ENCODE assay signal across 8 cellular contexts in genomic region chr12:6873094-6874006, GRCh38. TPM values are rescaled to one million over a fixed set of nuclear protein-coding genes. Genes with fewer than 3 reads are reported as not detected.
DNase-seq lines count a peak whose midpoint lies in the region; ATAC-seq and TF ChIP-seq lines count a peak whose summit lies in the region.

A gene with protein sequence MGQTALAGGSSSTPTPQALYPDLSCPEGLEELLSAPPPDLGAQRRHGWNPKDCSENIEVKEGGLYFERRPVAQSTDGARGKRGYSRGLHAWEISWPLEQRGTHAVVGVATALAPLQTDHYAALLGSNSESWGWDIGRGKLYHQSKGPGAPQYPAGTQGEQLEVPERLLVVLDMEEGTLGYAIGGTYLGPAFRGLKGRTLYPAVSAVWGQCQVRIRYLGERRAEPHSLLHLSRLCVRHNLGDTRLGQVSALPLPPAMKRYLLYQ (minus strand): TSS chr12:6873303. CDS start chr12:6872901, 402 bp downstream.

- TF ChIP-seq CTCF in mucosa of descending colon (IDR thresholded peaks at IDR 0.05): no peak

- H3K4me3 ChIP-seq in Jurkat, Clone E6-1 (ENCODE audit: low read length): peak within 1 kb of the TSS; percentile 85
- peak within 1 kb of the TSS; percentile 70 for H3K4me3 ChIP-seq in mucosa of descending colon

- H3K36me3 ChIP-seq in mucosa of descending colon (ENCODE audit: low read depth): no peaks in the 10 kb centered on the region

- intact Hi-C loops in mucosa of descending colon (cut with DNase I, micrococcal nuclease): no loop called here

- ATAC-seq in GM21619 (IDR thresholded peaks at IDR 0.05; ENCODE audit: unreplicated experiment): peak; percentile 66
- peak; percentile 89 for ATAC-seq in mucosa of descending colon

- H3K4me1 ChIP-seq in mucosa of descending colon (ENCODE audit: low read depth): peaks cover 29% of the 10 kb centered on the region

- DNase-seq in DMS114 treated with DMSO at 0.1 percent for 48 hours (lab: John Stamatoyannopoulos, UW; ENCODE audit: unreplicated experiment): peak; percentile 92
- peak; percentile 95 for DNase-seq in Jurkat, Clone E6-1 (ENCODE audit: low read depth, low spot score)
- peak; percentile 92 for DNase-seq in OCI-M2 (lab: John Stamatoyannopoulos, UW; ENCODE audit: unreplicated experiment)
- DNase-seq in activated T-cell treated with anti-CD3 and anti-CD28 coated beads for 4 hours: peak; percentile 99
- DNase-seq in epithelial cell of prostate (ENCODE audit: low read depth, low spot score): no peak
- peak; percentile 99 to 100 (median 100) for DNase-seq in mucosa of descending colon
- DNase-seq in stimulated activated CD8-positive, alpha-beta memory T cell treated with anti-CD3 and anti-CD28 coated beads, Interleukin-4, amount 100 ng/mL, for 1 hour (ENCODE audit: low read depth in 2 of 2, low spot score in 1 of 2): peak; percentile 98

- peak within 1 kb of the TSS; percentile 87 for H3K27ac ChIP-seq in epithelial cell of prostate

- no peaks in the 10 kb centered on the region for H3K9me3 ChIP-seq in mucosa of descending colon

RNA-seq across cellular contexts. Expression of the gene that starts here (rescaled TPM):
- 12.0 TPM for polyA plus RNA-seq in Jurkat, Clone E6-1 (2012; ENCODE audit: insufficient read depth, insufficient read length)
- total RNA-seq in mucosa of descending colon: 10 to 100 TPM in 2 of 3 donors, 1 to 10 TPM in 1; 9.7 to 11.7 (median 10.6) TPM
